In genomic region chr11:122294041-122294440, GRCh38 we compare ENCODE assay signal across 23 cellular contexts.
DNase-seq lines count a peak whose midpoint lies in the region; ATAC-seq, FAIRE-seq and TF ChIP-seq lines count a peak whose summit lies in the region.
"Had no signal": no experiment of that assay in that cellular context is flagged by ENCODE, and none has a peak within 500 bp of the region (broad histone marks: within the 10 kb centered on the region; RNA-seq: fewer than 3 reads in every experiment).

No MANE protein-coding gene starts in this region.

- TF ChIP-seq POLR2A in H1 (IDR thresholded peaks at IDR 0.05; ENCODE audit: control extremely low read depth in 1 of 2, low read depth in 2 of 2, low read length in 2 of 2) (no peak), thyroid gland (IDR thresholded peaks at IDR 0.05) (no peak)

- H2AK5ac ChIP-seq in H1 (ENCODE audit: low read depth, low read length) = no peak overlapping the region

- H3K4me3 Mint-ChIP-seq in CD4-positive, alpha-beta T cell = no peak overlapping the region
- H3K4me3 Mint-ChIP-seq: CD14-positive monocyte; CD4-positive, CD25-positive, alpha-beta regulatory T cell; CD8-positive, alpha-beta T cell had no signal

- H3K4ac ChIP-seq in H1 (replicated peaks; ENCODE audit: insufficient read length, low read depth, low read length) = no peak overlapping the region

- DNase-seq in OCI-LY7 (ENCODE audit: low spot score) (no peak), PC-9 (no peak), H1 (ENCODE audit: low read depth in 1 of 2, low spot score in 2 of 2) (no peak), thyroid gland (no peak)
- DNase-seq in CD4-positive, alpha-beta T cell = no peak
- DNase-seq: 8988T; ACHN; BE2C; Caco-2; Calu3; CD4-positive, CD25-positive, alpha-beta regulatory T cell; CD8-positive, alpha-beta T cell; DMS79 treated with DMSO at 0.1 percent for 48 hours had no signal

- H3K9ac ChIP-seq in H1 (replicated peaks in 1 of 4; ENCODE audit: extremely low read depth in 1 of 4, low read depth in 3 of 4, low read length in 3 of 4) = no peak overlapping the region
- H3K9ac ChIP-seq: BLaER1 had no signal

- no peaks in the 10 kb centered on the region for H3K36me3 Mint-ChIP-seq in CD4-positive, alpha-beta T cell (ENCODE audit: low read depth)
- H3K36me3 Mint-ChIP-seq: CD14-positive monocyte; CD4-positive, CD25-positive, alpha-beta regulatory T cell; CD8-positive, alpha-beta T cell had no signal

- H3K36me3 ChIP-seq in OCI-LY7 (ENCODE audit: insufficient read depth, low read length) = no peaks in the 10 kb centered on the region
- no peaks in the 10 kb centered on the region for H3K36me3 ChIP-seq in PC-9 (ENCODE audit: low read depth)
- peaks cover 0 to 2% (median 0%) of the 10 kb centered on the region in 4 experiments; a peak in 1 of 8 replicates for H3K36me3 ChIP-seq in H1 (ENCODE audit: control insufficient read depth in 2 of 4, insufficient read depth in 4 of 4, low read length in 3 of 4)
- H3K36me3 ChIP-seq in thyroid gland = no peaks in the 10 kb centered on the region
- H3K36me3 ChIP-seq: BE2C, BLaER1 had no signal

- no TSS peak for BruUV-seq in OCI-LY7 (replicated peaks; lab: Mats Ljungman, UMichigan)
- no TSS peak for BruUV-seq in PC-9 (replicated peaks; lab: Mats Ljungman, UMichigan)

- H3K9me2 ChIP-seq in OCI-LY7 (ENCODE audit: insufficient read depth, low read length) (no peaks in the 10 kb centered on the region), PC-9 (ENCODE audit: insufficient read depth) (no peaks in the 10 kb centered on the region)

- H3K79me1 ChIP-seq in H1 (ENCODE audit: low read depth, low read length) = no peaks in the 10 kb centered on the region

- H3K4me3 ChIP-seq in OCI-LY7 (ENCODE audit: low read depth, low read length, poor library complexity, severe bottlenecking) (no peak overlapping the region), PC-9 (no peak overlapping the region), H1 (ENCODE audit: extremely low read depth in 1 of 4, insufficient read depth in 2 of 4, low read depth in 3 of 4, low read length in 4 of 4) (no peak overlapping the region), thyroid gland (replicated peaks in 1 of 3) (no peak overlapping the region)
- H3K4me3 ChIP-seq: BLaER1 had no signal

- H3K27ac Mint-ChIP-seq in CD4-positive, alpha-beta T cell = no peak overlapping the region
- H3K27ac Mint-ChIP-seq: CD4-positive, CD25-positive, alpha-beta regulatory T cell; CD8-positive, alpha-beta T cell had no signal

- no peaks in the 10 kb centered on the region for H3K9me3 ChIP-seq in OCI-LY7 (ENCODE audit: low read length)
- peaks cover 16% of the 10 kb centered on the region; the same call in 1 of the 2 replicates for H3K9me3 ChIP-seq in PC-9 (ENCODE audit: insufficient read depth, low read depth)
- H3K9me3 ChIP-seq in H1 (ENCODE audit: insufficient read depth in 2 of 2, low read depth in 1 of 2, low read length in 1 of 2) = peaks cover 5 to 12% of the 10 kb centered on the region in 2 experiments
- no peaks in the 10 kb centered on the region for H3K9me3 ChIP-seq in thyroid gland
- peaks cover 17% of the 10 kb centered on the region for H3K9me3 ChIP-seq in CD4-positive, alpha-beta T cell (ENCODE audit: control insufficient read depth, low read length)
- H3K9me3 ChIP-seq: BE2C had no signal

- H2BK120ac ChIP-seq in H1 (replicated peaks; ENCODE audit: low read depth, low read length) = no peak overlapping the region

- H2BK20ac ChIP-seq in H1 (ENCODE audit: low read length) = no peak overlapping the region

- H3K27me3 ChIP-seq in PC-9 (ENCODE audit: insufficient read depth, low read depth) = no peaks in the 10 kb centered on the region
- no peaks in the 10 kb centered on the region for H3K27me3 ChIP-seq in H1 (replicated peaks in 1 of 4; ENCODE audit: control insufficient read depth in 3 of 4, extremely low read depth in 1 of 4, insufficient read depth in 3 of 4, low read length in 3 of 4)
- H3K27me3 ChIP-seq in thyroid gland = no peaks in the 10 kb centered on the region
- no peaks in the 10 kb centered on the region for H3K27me3 ChIP-seq in CD4-positive, alpha-beta T cell (ENCODE audit: control insufficient read depth, insufficient read depth, low read length)
- H3K27me3 ChIP-seq: BE2C, BLaER1 had no signal

- H2AFZ ChIP-seq in OCI-LY7 (ENCODE audit: low read length) = no peak overlapping the region
- no peak overlapping the region for H2AFZ ChIP-seq in PC-9
- no peak overlapping the region for H2AFZ ChIP-seq in H1 (ENCODE audit: low read length)

- H2BK12ac ChIP-seq in H1 (ENCODE audit: low read depth, low read length) = no peak overlapping the region

- intact Hi-C loops in OCI-LY7 (cut with micrococcal nuclease; ENCODE audit: unreplicated experiment) (no loop called here), PC-9 (cut with micrococcal nuclease; ENCODE audit: unreplicated experiment) (no loop called here), thyroid gland (cut with DNase I) (no loop called here)
- intact Hi-C loops in CD4-positive, alpha-beta T cell (cut with DNase I, micrococcal nuclease) = no loop called here

- no peak overlapping the region for H4K5ac ChIP-seq in H1 (ENCODE audit: insufficient read length, low read depth, low read length)

- TF ChIP-seq CTCF in OCI-LY7 (conservative IDR thresholded peaks at IDR 0.05; ENCODE audit: low read length) = 0 out of 2 replicates have a peak, but pooled peaks have one; percentile 0
- 0 out of 2 replicates have a peak, but pooled peaks have one; percentile 16 for TF ChIP-seq CTCF in PC-9 (conservative IDR thresholded peaks at IDR 0.05)
- TF ChIP-seq CTCF in H1 (IDR thresholded peaks at IDR 0.05; ENCODE audit: control extremely low read depth in 1 of 3, insufficient read depth in 1 of 3, low read depth in 1 of 3, low read length in 3 of 3) = no peak
- no peak for TF ChIP-seq CTCF in thyroid gland (IDR thresholded peaks at IDR 0.05)
- no peak for TF ChIP-seq CTCF in CD4-positive, alpha-beta T cell (IDR thresholded peaks at IDR 0.05)

- H2BK15ac ChIP-seq in H1 (ENCODE audit: low read length) = no peak overlapping the region

- H3K79me2 ChIP-seq in OCI-LY7 (ENCODE audit: insufficient read depth, low read depth, low read length) (no peaks in the 10 kb centered on the region), PC-9 (ENCODE audit: low read depth) (no peaks in the 10 kb centered on the region), H1 (ENCODE audit: control insufficient read depth in 1 of 2, insufficient read depth in 2 of 2, low read length in 2 of 2) (no peaks in the 10 kb centered on the region)

- no peak overlapping the region for H3K14ac ChIP-seq in H1 (ENCODE audit: insufficient read length)

- H3K18ac ChIP-seq in H1 (ENCODE audit: extremely low read depth, low read length) = no peak overlapping the region

- no peak overlapping the region for H3K23ac ChIP-seq in H1 (ENCODE audit: insufficient read length)

- no peak for FAIRE-seq in H1 (lab: Jason Lieb, UNC)
- FAIRE-seq: A204.1, D721Med, G401.6, GM12891, GM19239 had no signal

- H3K4me1 ChIP-seq in OCI-LY7 (ENCODE audit: insufficient read depth, low read length, poor library complexity, severe bottlenecking) = no peaks in the 10 kb centered on the region
- H3K4me1 ChIP-seq in PC-9 (replicated peaks; ENCODE audit: insufficient read depth) = no peaks in the 10 kb centered on the region
- no peaks in the 10 kb centered on the region for H3K4me1 ChIP-seq in H1 (replicated peaks in 1 of 4; ENCODE audit: control insufficient read depth in 3 of 4, insufficient read depth in 4 of 4, low read length in 3 of 4)
- H3K4me1 ChIP-seq in thyroid gland = no peaks in the 10 kb centered on the region
- H3K4me1 ChIP-seq: BE2C, BLaER1, Caco-2 had no signal

- H3K27me3 Mint-ChIP-seq in CD4-positive, alpha-beta T cell = no peaks in the 10 kb centered on the region
- H3K27me3 Mint-ChIP-seq: CD4-positive, CD25-positive, alpha-beta regulatory T cell had no signal

- no peak overlapping the region for H2BK5ac ChIP-seq in H1 (ENCODE audit: low read depth, low read length)

- H3F3A ChIP-seq in PC-9 (ENCODE audit: insufficient read depth, low read depth) = no peaks in the 10 kb centered on the region

- ATAC-seq in HG03159 (IDR thresholded peaks at IDR 0.05; ENCODE audit: unreplicated experiment) = no peak
- no peak for ATAC-seq in HG03460 (IDR thresholded peaks at IDR 0.05; ENCODE audit: unreplicated experiment)
- ATAC-seq in CD4-positive, alpha-beta T cell (ENCODE audit: poor library complexity) = no peak
- ATAC-seq: CD8-positive, alpha-beta T cell had no signal

- WGBS in H1 (ENCODE audit: extremely low coverage in 1 of 2, insufficient coverage in 1 of 2, insufficient read length in 1 of 2, insufficient replicate concordance in 2 of 2, low coverage in 1 of 2, low lambda C conversion rate in 2 of 2, missing lambda C conversion rate in 1 of 2), 2 experiments = 67% methylated on average over 3 of the region's 3 CpGs; no CpG with 5 or more reads in 1 of the 2 experiments
- 61 to 65% methylated on average over 3 of the region's 3 CpGs for WGBS in thyroid gland, 2 donors

- H4K20me1 ChIP-seq in OCI-LY7 (ENCODE audit: insufficient read depth, low read length) (no peaks in the 10 kb centered on the region), PC-9 (ENCODE audit: insufficient read depth) (no peaks in the 10 kb centered on the region), H1 (replicated peaks in 1 of 2; ENCODE audit: control insufficient read depth in 1 of 2, insufficient read depth in 2 of 2, low read length in 2 of 2) (no peaks in the 10 kb centered on the region)
- H4K20me1 ChIP-seq: BLaER1 had no signal

- no peak overlapping the region for H4K8ac ChIP-seq in H1 (ENCODE audit: extremely low read depth, insufficient read depth, low read length)

- POLR2A ChIA-PET in OCI-LY7 (lab: Charles Lee) = no interaction called here
- POLR2A ChIA-PET in PC-9 (lab: Charles Lee; ENCODE audit: unreplicated experiment) = no interaction called here
- POLR2A ChIA-PET in H1 (lab: Charles Lee; ENCODE audit: partially characterized antibody) = no interaction called here
- POLR2A ChIA-PET in CD4-positive, alpha-beta T cell (lab: Charles Lee) = no interaction called here

- TF ChIP-seq EP300 in H1 (IDR thresholded peaks at IDR 0.05; ENCODE audit: borderline replicate concordance in 1 of 2, low read depth in 2 of 2, low read length in 2 of 2) = no peak

- H3K4me1 Mint-ChIP-seq in CD4-positive, alpha-beta T cell (ENCODE audit: low read depth) = no peaks in the 10 kb centered on the region
- H3K4me1 Mint-ChIP-seq: CD14-positive monocyte; CD4-positive, CD25-positive, alpha-beta regulatory T cell had no signal

- H3K4me2 ChIP-seq in OCI-LY7 (ENCODE audit: low read length) (no peak overlapping the region), PC-9 (no peak overlapping the region), H1 (ENCODE audit: insufficient read depth in 1 of 2, low read depth in 2 of 2, low read length in 2 of 2) (no peak overlapping the region)
- H3K4me2 ChIP-seq: BLaER1 had no signal

- H4K91ac ChIP-seq in H1 (replicated peaks; ENCODE audit: insufficient read length, low read length) = no peak overlapping the region

- no peak for TF ChIP-seq RAD21 in H1 (IDR thresholded peaks at IDR 0.05 in 1 of 2, conservative IDR thresholded peaks at IDR 0.05 in 1 of 2; ENCODE audit: low read depth in 2 of 2, low read length in 2 of 2)

- no peak overlapping the region for H3K56ac ChIP-seq in H1 (replicated peaks; ENCODE audit: insufficient read length, low read depth, low read length)

- CTCF ChIA-PET in OCI-LY7 (lab: Charles Lee; ENCODE audit: unreplicated experiment) = no interaction called here
- CTCF ChIA-PET in PC-9 (lab: Charles Lee) = interaction anchor here (0.5 kb wide), 1 partner anchor 214 kb away, joined by 12 read pairs; no protein-coding TSS in a partner anchor
- CTCF ChIA-PET in H1 (lab: Charles Lee; ENCODE audit: partially characterized antibody) = interaction anchor here (0.6 to 5.7 kb wide), 11 partner anchors 10 to 1198 kb away, joined by 3 to 58 read pairs (median 4); no protein-coding TSS in a partner anchor
- CTCF ChIA-PET in CD4-positive, alpha-beta T cell (lab: Charles Lee) = no interaction called here

- H3K27ac ChIP-seq in OCI-LY7 (ENCODE audit: low read depth, low read length, poor library complexity, severe bottlenecking) (no peak overlapping the region), PC-9 (no peak overlapping the region), cingulate gyrus (ENCODE audit: low read depth, low read length) (peak overlapping the region; percentile 4), H1 (ENCODE audit: low read depth, low read length) (no peak overlapping the region), thyroid gland (no peak overlapping the region)
- no peak overlapping the region for H3K27ac ChIP-seq in CD4-positive, alpha-beta T cell (ENCODE audit: low read depth, low read length)
- H3K27ac ChIP-seq: BLaER1 had no signal

- peaks cover 20% of the 10 kb centered on the region for H3K9me3 Mint-ChIP-seq in CD4-positive, alpha-beta T cell

- H3K23me2 ChIP-seq in H1 (ENCODE audit: low read depth, low read length) = no peaks in the 10 kb centered on the region

Comparison
In these comparisons a context has a peak if more than half of its experiments do, and no peak if none do; other contexts are left out.
1. CTCF ChIP-seq: peak in OCI-LY7 (single experiment) and PC-9 (single experiment); none in H1 (0 of 3), thyroid gland (0 of 6) and CD4-positive, alpha-beta T cell (single experiment).
2. CTCF ChIA-PET loops: an anchor here in PC-9 (0.5 kb wide) and H1 (0.6 to 5.7 kb wide); none called in OCI-LY7 and CD4-positive, alpha-beta T cell.